8 cellular contexts compared by ENCODE assay signal in genomic region chr17:4834621-4835020, GRCh38. TPM values are rescaled to one million over a fixed set of nuclear protein-coding genes. Genes with fewer than 3 reads are reported as not detected.
DNase-seq lines count a peak whose midpoint lies in the region; ATAC-seq and TF ChIP-seq lines count a peak whose summit lies in the region.

No MANE protein-coding gene starts in this region.

- H3K79me2 ChIP-seq in OCI-LY1 (ENCODE audit: insufficient read depth, low read length): no peaks in the 10 kb centered on the region; the same call in 1 of the 2 replicates

- no peaks in the 10 kb centered on the region for H3K9me3 Mint-ChIP-seq in CD4-positive, CD25-positive, alpha-beta regulatory T cell
- H3K9me3 Mint-ChIP-seq in neural crest cell: no peaks in the 10 kb centered on the region

- H3K27ac ChIP-seq in CD4-positive, CD25-positive, alpha-beta regulatory T cell (ENCODE audit: insufficient read depth, low read length, poor library complexity, severe bottlenecking): peak overlapping the region; percentile 88
- H3K27ac ChIP-seq in OCI-LY1 (ENCODE audit: low read depth, low read length, poor library complexity, severe bottlenecking) (no peak overlapping the region), ectodermal cell (ENCODE audit: insufficient read depth, low read depth, low read length, poor library complexity, severe bottlenecking) (no peak overlapping the region)

- WGBS in ectodermal cell, 2 experiments: 84 to 89% methylated on average over 5 of the region's 5 CpGs

- H3K9me2 ChIP-seq in OCI-LY1 (ENCODE audit: low read depth, low read length): no peaks in the 10 kb centered on the region

- no peaks in the 10 kb centered on the region for H3F3A ChIP-seq in OCI-LY1 (ENCODE audit: insufficient read depth, low read length)

- ATAC-seq in CD4-positive, CD25-positive, alpha-beta regulatory T cell (ENCODE audit: low read depth in 2 of 2): no peak
- ATAC-seq in HG03342 (IDR thresholded peaks at IDR 0.05; ENCODE audit: unreplicated experiment): no peak
- ATAC-seq in GM18870 (IDR thresholded peaks at IDR 0.05; ENCODE audit: unreplicated experiment): no peak
- no peak for ATAC-seq in GM19328 (IDR thresholded peaks at IDR 0.05; ENCODE audit: unreplicated experiment)

- TF ChIP-seq CTCF in OCI-LY1 (IDR thresholded peaks at IDR 0.05; ENCODE audit: low read length) (no peak), neural crest cell (conservative IDR thresholded peaks at IDR 0.05) (no peak)

- peaks cover 38% of the 10 kb centered on the region for H3K4me1 ChIP-seq in CD4-positive, CD25-positive, alpha-beta regulatory T cell (ENCODE audit: control insufficient read depth, insufficient read depth, low read length, poor library complexity, severe bottlenecking)
- H3K4me1 ChIP-seq in OCI-LY1 (ENCODE audit: insufficient read depth, low read length, severe bottlenecking) (peaks cover 24% of the 10 kb centered on the region), ectodermal cell (ENCODE audit: control insufficient read depth, insufficient read depth, low read length) (peaks cover 22% of the 10 kb centered on the region)

- H3K4me1 Mint-ChIP-seq in CD4-positive, CD25-positive, alpha-beta regulatory T cell: peaks cover 28 to 55% (median 44%) of the 10 kb centered on the region in 4 donors
- peaks cover 31% of the 10 kb centered on the region for H3K4me1 Mint-ChIP-seq in neural crest cell

- peak overlapping the region; percentile 100 for H3K4me2 ChIP-seq in OCI-LY1 (ENCODE audit: low read length)

- H3K36me3 ChIP-seq in CD4-positive, CD25-positive, alpha-beta regulatory T cell (ENCODE audit: control insufficient read depth, insufficient read depth, low read length): peaks cover 9% of the 10 kb centered on the region
- H3K36me3 ChIP-seq in OCI-LY1 (ENCODE audit: insufficient read depth, low read length) (peaks cover 9% of the 10 kb centered on the region; the same call in 1 of the 2 replicates), ectodermal cell (ENCODE audit: control insufficient read depth, insufficient read depth, low read length) (no peaks in the 10 kb centered on the region)

- peak overlapping the region; percentile 89 for H3K4me3 ChIP-seq in CD4-positive, CD25-positive, alpha-beta regulatory T cell (ENCODE audit: low read depth, low read length)
- H3K4me3 ChIP-seq in OCI-LY1 (ENCODE audit: low read depth, low read length, poor library complexity, severe bottlenecking) (peak overlapping the region; percentile 96), ectodermal cell (ENCODE audit: insufficient read depth, low read depth, low read length) (peak overlapping the region; percentile 74)

- no peaks in the 10 kb centered on the region for H3K27me3 ChIP-seq in CD4-positive, CD25-positive, alpha-beta regulatory T cell (ENCODE audit: control insufficient read depth, insufficient read depth, low read length)
- no peaks in the 10 kb centered on the region for H3K27me3 ChIP-seq in OCI-LY1 (ENCODE audit: insufficient read depth, low read length)
- no peaks in the 10 kb centered on the region for H3K27me3 ChIP-seq in ectodermal cell (ENCODE audit: control insufficient read depth, insufficient read depth, low read length, poor library complexity, severe bottlenecking)

- H3K9me3 ChIP-seq in CD4-positive, CD25-positive, alpha-beta regulatory T cell (ENCODE audit: control insufficient read depth in 2 of 2, low read length in 2 of 2): no peaks in the 10 kb centered on the region
- no peaks in the 10 kb centered on the region for H3K9me3 ChIP-seq in OCI-LY1 (ENCODE audit: low read length)
- no peaks in the 10 kb centered on the region for H3K9me3 ChIP-seq in ectodermal cell (ENCODE audit: control insufficient read depth, low read length)

- no peaks in the 10 kb centered on the region for H4K20me1 ChIP-seq in OCI-LY1 (ENCODE audit: insufficient read depth, low read length)

- H3K27me3 Mint-ChIP-seq in CD4-positive, CD25-positive, alpha-beta regulatory T cell: peaks cover 11% of the 10 kb centered on the region
- H3K27me3 Mint-ChIP-seq in neural crest cell (ENCODE audit: low read depth): no peaks in the 10 kb centered on the region

- peaks cover 16% of the 10 kb centered on the region for H3K36me3 Mint-ChIP-seq in CD4-positive, CD25-positive, alpha-beta regulatory T cell
- no peaks in the 10 kb centered on the region for H3K36me3 Mint-ChIP-seq in neural crest cell (ENCODE audit: low read depth)

- peak overlapping the region; percentile 78 to 98 (median 93) for H3K27ac Mint-ChIP-seq in CD4-positive, CD25-positive, alpha-beta regulatory T cell
- no peak overlapping the region for H3K27ac Mint-ChIP-seq in neural crest cell (ENCODE audit: unreplicated experiment)

- H3K9ac ChIP-seq in OCI-LY1 (ENCODE audit: low read length): peak overlapping the region; percentile 94; the same call in 1 of the 2 replicates

- peak overlapping the region; percentile 89 to 98 (median 96) for H3K4me3 Mint-ChIP-seq in CD4-positive, CD25-positive, alpha-beta regulatory T cell
- H3K4me3 Mint-ChIP-seq in neural crest cell: peak overlapping the region; percentile 93

- no peak for DNase-seq in CD4-positive, CD25-positive, alpha-beta regulatory T cell
- DNase-seq in neural crest cell (ENCODE audit: low read depth, low spot score): no peak
- no peak for DNase-seq in NCI-H2081 treated with DMSO at 0.1 percent for 48 hours (lab: John Stamatoyannopoulos, UW)

- no peak overlapping the region for H2AFZ ChIP-seq in OCI-LY1 (ENCODE audit: low read length)

RNA-seq across cellular contexts. Expression of gene MINK1, which starts 1.5 kb away (rescaled TPM):
- total RNA-seq in CD4-positive, CD25-positive, alpha-beta regulatory T cell: 235 TPM
- polyA plus RNA-seq in CD4-positive, CD25-positive, alpha-beta regulatory T cell: 10 to 100 TPM in 3 of 4 donors, 1 to 10 TPM in 1; 9.4 to 13.4 (median 11.6) TPM
- polyA plus RNA-seq in ectodermal cell (2013, experiment 1 of 4): 63.6 TPM
- 61.8 TPM for polyA plus RNA-seq in ectodermal cell (2013, experiment 2 of 4)
- 40.1 TPM for polyA plus RNA-seq in ectodermal cell (2013, experiment 3 of 4)
- 44.1 TPM for polyA plus RNA-seq in ectodermal cell (2013, experiment 4 of 4)
- total RNA-seq in neural crest cell: 73.0 and 76.6 TPM in 2 replicates

RNA-seq across cellular contexts. Expression of gene PLD2, which starts 27.7 kb away (rescaled TPM):
- 36.4 TPM for total RNA-seq in CD4-positive, CD25-positive, alpha-beta regulatory T cell
- 1 to 10 TPM; 1.6 to 4.7 (median 1.9) TPM for polyA plus RNA-seq in CD4-positive, CD25-positive, alpha-beta regulatory T cell
- polyA plus RNA-seq in ectodermal cell (2013, experiment 1 of 4): 53.5 TPM
- 60.4 TPM for polyA plus RNA-seq in ectodermal cell (2013, experiment 2 of 4)
- polyA plus RNA-seq in ectodermal cell (2013, experiment 3 of 4): 38.1 TPM
- polyA plus RNA-seq in ectodermal cell (2013, experiment 4 of 4): 40.8 TPM
- total RNA-seq in neural crest cell: 54.8 and 63.9 TPM in 2 replicates

RNA-seq across cellular contexts. Expression of gene PSMB6, which starts 38.7 kb away (rescaled TPM):
- 64.7 TPM for total RNA-seq in CD4-positive, CD25-positive, alpha-beta regulatory T cell
- 100 to 1,000 TPM; 281 to 354 (median 319) TPM for polyA plus RNA-seq in CD4-positive, CD25-positive, alpha-beta regulatory T cell
- 228 TPM for polyA plus RNA-seq in ectodermal cell (2013, experiment 1 of 4)
- 234 TPM for polyA plus RNA-seq in ectodermal cell (2013, experiment 2 of 4)
- polyA plus RNA-seq in ectodermal cell (2013, experiment 3 of 4): 197 TPM
- polyA plus RNA-seq in ectodermal cell (2013, experiment 4 of 4): 220 TPM
- total RNA-seq in neural crest cell: 174 and 181 TPM in 2 replicates

RNA-seq across cellular contexts. Expression of gene GLTPD2, which starts 45.9 kb away (rescaled TPM):
- 0.39 TPM for total RNA-seq in CD4-positive, CD25-positive, alpha-beta regulatory T cell
- polyA plus RNA-seq in CD4-positive, CD25-positive, alpha-beta regulatory T cell: under 1 TPM in 1 of 4 donors, not detected in 3; 0.43 TPM
- not detected for polyA plus RNA-seq in ectodermal cell (2013, experiment 1 of 4)
- polyA plus RNA-seq in ectodermal cell (2013, experiment 2 of 4): not detected
- polyA plus RNA-seq in ectodermal cell (2013, experiment 3 of 4): not detected
- not detected for polyA plus RNA-seq in ectodermal cell (2013, experiment 4 of 4)
- not detected in 2 replicates for total RNA-seq in neural crest cell
